30 cellular contexts compared by ENCODE assay signal in genomic region chr1:183226361-183226760, GRCh38. TPM values are rescaled to one million over a fixed set of nuclear protein-coding genes. Genes with fewer than 3 reads are reported as not detected.
"Had no signal": no experiment of that assay in that cellular context is flagged by ENCODE, and none has a peak within 500 bp of the region (broad histone marks: within the 10 kb centered on the region; RNA-seq: fewer than 3 reads in every experiment).

No MANE protein-coding gene starts in this region.

- H3K27ac Mint-ChIP-seq: activated naive CD4-positive, alpha-beta T cell treated with anti-CD3 and anti-CD28 coated beads for 36 hours; activated naive CD8-positive, alpha-beta T cell treated with anti-CD3 and anti-CD28 coated beads for 36 hours; nephron; progenitor cell of endocrine pancreas; stimulated activated effector memory CD8-positive, alpha-beta T cell treated with anti-CD3 and anti-CD28 coated beads, Interleukin-12 subunit alpha, Interleukin-12 subunit beta, amount 100 ng/mL, for 72 hours; stimulated activated naive CD8-positive, alpha-beta T cell treated with anti-CD3 and anti-CD28 coated beads, Interleukin-15, Interleukin-2, amounts not matched to agents 100 ng/mL and 50 ng/mL, for 24 hours had no signal

- H3K27ac ChIP-seq: adrenal gland, body of pancreas, cardiac muscle cell, colonic mucosa, gastrocnemius medialis, neutrophil, ovary, sigmoid colon, thoracic aorta, upper lobe of left lung, vagina, WERI-Rb-1 had no signal

- H3K4me1 ChIP-seq: adrenal gland, body of pancreas, colonic mucosa, gastrocnemius medialis, sigmoid colon, upper lobe of left lung, vagina had no signal

- H3K36me3 Mint-ChIP-seq: activated naive CD8-positive, alpha-beta T cell treated with anti-CD3 and anti-CD28 coated beads for 36 hours; stimulated activated effector memory CD8-positive, alpha-beta T cell treated with anti-CD3 and anti-CD28 coated beads, Interleukin-12 subunit alpha, Interleukin-12 subunit beta, amount 100 ng/mL, for 72 hours had no signal

- DNase-seq: activated CD4-positive, alpha-beta T cell treated with anti-CD3 and anti-CD28 coated beads for 48 hours; activated CD4-positive, alpha-beta T cell treated with anti-CD3 and anti-CD28 coated beads, Interleukin-2, amount 50 U/mL, for 48 hours; activated CD8-positive, alpha-beta memory T cell treated with anti-CD3 and anti-CD28 coated beads for 24 hours; activated effector memory CD4-positive, alpha-beta T cell treated with anti-CD3 and anti-CD28 coated beads, Interleukin-2, amount 50 U/mL, for 16 hours; activated naive CD4-positive, alpha-beta T cell treated with anti-CD3 and anti-CD28 coated beads for 36 hours; adrenal gland; aorta; body of pancreas; cerebellar nuclear complex; colonic mucosa; effector CD8-positive, alpha-beta T cell; gastrocnemius medialis; glutamatergic neuron; left ventricle myocardium superior; ovary; sigmoid colon; small intestine; stimulated activated CD4-positive, alpha-beta T cell treated with anti-CD3 and anti-CD28 coated beads, Interleukin-4, amount 100 ng/mL, for 24 hours; upper lobe of left lung; WERI-Rb-1 had no signal

- H3K4me3 ChIP-seq: adrenal gland, body of pancreas, cardiac muscle cell, colonic mucosa, gastrocnemius medialis, ovary, sigmoid colon, thoracic aorta, upper lobe of left lung, vagina had no signal

- H3K27me3 Mint-ChIP-seq: activated naive CD8-positive, alpha-beta T cell treated with anti-CD3 and anti-CD28 coated beads for 36 hours; progenitor cell of endocrine pancreas; stimulated activated naive CD8-positive, alpha-beta T cell treated with anti-CD3 and anti-CD28 coated beads, Interleukin-15, Interleukin-2, amounts not matched to agents 100 ng/mL and 50 ng/mL, for 24 hours had no signal

- ATAC-seq: activated CD4-positive, CD25-positive, alpha-beta regulatory T cell treated with anti-CD3 and anti-CD28 coated beads, Interleukin-2, amount 50 U/mL, for 24 hours; body of pancreas; gastrocnemius medialis; left ventricle myocardium superior had no signal

- H3K9me3 Mint-ChIP-seq: activated naive CD4-positive, alpha-beta T cell treated with anti-CD3 and anti-CD28 coated beads for 36 hours; activated naive CD8-positive, alpha-beta T cell treated with anti-CD3 and anti-CD28 coated beads for 36 hours; nephron; stimulated activated effector memory CD8-positive, alpha-beta T cell treated with anti-CD3 and anti-CD28 coated beads, Interleukin-12 subunit alpha, Interleukin-12 subunit beta, amount 100 ng/mL, for 72 hours; stimulated activated naive CD8-positive, alpha-beta T cell treated with anti-CD3 and anti-CD28 coated beads, Interleukin-15, Interleukin-2, amounts not matched to agents 100 ng/mL and 50 ng/mL, for 24 hours had no signal

- H3K4me3 Mint-ChIP-seq: activated naive CD4-positive, alpha-beta T cell treated with anti-CD3 and anti-CD28 coated beads for 36 hours; activated naive CD8-positive, alpha-beta T cell treated with anti-CD3 and anti-CD28 coated beads for 36 hours; nephron; stimulated activated effector memory CD8-positive, alpha-beta T cell treated with anti-CD3 and anti-CD28 coated beads, Interleukin-12 subunit alpha, Interleukin-12 subunit beta, amount 100 ng/mL, for 72 hours; stimulated activated naive CD8-positive, alpha-beta T cell treated with anti-CD3 and anti-CD28 coated beads, Interleukin-15, Interleukin-2, amounts not matched to agents 100 ng/mL and 50 ng/mL, for 24 hours had no signal

- H3K36me3 ChIP-seq: adrenal gland, cardiac muscle cell, colonic mucosa, gastrocnemius medialis, neutrophil, ovary, sigmoid colon, thoracic aorta, upper lobe of left lung, WERI-Rb-1 had no signal

- H3K27me3 ChIP-seq: adrenal gland, body of pancreas, cardiac muscle cell, colonic mucosa, gastrocnemius medialis, neutrophil, ovary, sigmoid colon, upper lobe of left lung, vagina had no signal

- H3K9me3 ChIP-seq: adrenal gland, body of pancreas, colonic mucosa, gastrocnemius medialis, neutrophil, ovary, sigmoid colon, thoracic aorta, upper lobe of left lung, vagina had no signal

RNA-seq across cellular contexts. Expression of gene LAMC2, which starts 40.3 kb away (rescaled TPM):
- total RNA-seq: activated naive CD8-positive, alpha-beta T cell treated with anti-CD3 and anti-CD28 coated beads for 36 hours had no signal
